Comparison of ENCODE assay signal across 1 cellular context in genomic region chr5:417301-417700, GRCh38.
TF ChIP-seq lines count a peak whose summit lies in the region.

No MANE protein-coding gene starts in this region.

TF ChIP-seq in IMR-90, 13 proteins besides CTCF, POLR2A, EP300 and RAD21:
- TF ChIP-seq ELK1 (IDR thresholded peaks at IDR 0.05; ENCODE audit: borderline replicate concordance, low read depth, low read length), result no peak
- TF ChIP-seq BHLHE40 (IDR thresholded peaks at IDR 0.05; ENCODE audit: low read depth, low read length), result no peak
- TF ChIP-seq CHD1 (IDR thresholded peaks at IDR 0.05; ENCODE audit: low read depth, low read length), result no peak
- TF ChIP-seq MXI1 (IDR thresholded peaks at IDR 0.05; ENCODE audit: borderline replicate concordance, low read depth, low read length), result no peak
- no peak for TF ChIP-seq RFX5 (IDR thresholded peaks at IDR 0.05; ENCODE audit: low read depth, low read length)
- no peak for TF ChIP-seq MAFK (IDR thresholded peaks at IDR 0.05; ENCODE audit: low read depth, low read length)
- TF ChIP-seq CEBPB (IDR thresholded peaks at IDR 0.05; ENCODE audit: low read depth, low read length), result no peak
- TF ChIP-seq RCOR1 (IDR thresholded peaks at IDR 0.05; ENCODE audit: insufficient replicate concordance, low read length), result no peak
- TF ChIP-seq NFE2L2 (IDR thresholded peaks at IDR 0.05; ENCODE audit: low read depth, low read length), result no peak
- TF ChIP-seq FOS (IDR thresholded peaks at IDR 0.05; ENCODE audit: low read depth, low read length), result no peak
- no peak for TF ChIP-seq MAZ (IDR thresholded peaks at IDR 0.05; ENCODE audit: borderline replicate concordance, low read depth, low read length)
- no peak for TF ChIP-seq USF2 (IDR thresholded peaks at IDR 0.05; ENCODE audit: low read depth, low read length)
